15 cellular contexts compared by ENCODE assay signal in genomic region chr11:132962026-132962425, GRCh38.
DNase-seq lines count a peak whose midpoint lies in the region; ATAC-seq and TF ChIP-seq lines count a peak whose summit lies in the region.
"Had no signal": no experiment of that assay in that cellular context is flagged by ENCODE, and none has a peak within 500 bp of the region (broad histone marks: within the 10 kb centered on the region; RNA-seq: fewer than 3 reads in every experiment).

No MANE protein-coding gene starts in this region.

- TF ChIP-seq CTCF in AG10803 (conservative IDR thresholded peaks at IDR 0.05; ENCODE audit: low read length) (no peak), nephron (IDR thresholded peaks at IDR 0.05; ENCODE audit: unreplicated experiment in 3 of 3) (no peak), stomach (IDR thresholded peaks at IDR 0.05) (no peak)

- H3K27me3 ChIP-seq in stomach = peaks cover 0 to 19% (median 5%) of the 10 kb centered on the region in 3 donors

- TF ChIP-seq POLR2A in stomach (IDR thresholded peaks at IDR 0.05) = no peak

- WGBS in stomach, 5 donors = 34 to 45% (median 37%) methylated on average over 6 of the region's 6 CpGs

- H3K4me1 Mint-ChIP-seq in nephron = peaks cover 22% of the 10 kb centered on the region

- no peak for ATAC-seq in GM19035 (IDR thresholded peaks at IDR 0.05; ENCODE audit: unreplicated experiment)
- ATAC-seq: activated T-cell treated with anti-CD3 and anti-CD28 coated beads, Interleukin-2, amount 50 U/mL, for 72 hours; gastrocnemius medialis had no signal

- intact Hi-C loops in stomach (cut with DNase I; ENCODE audit: low total_unique reads) = no loop called here

- no peak overlapping the region for H3K27ac ChIP-seq in stomach
- H3K27ac ChIP-seq: gastrocnemius medialis, KMS-11, prostate gland had no signal

- H3K27ac Mint-ChIP-seq in nephron = peak overlapping the region in 2 of 3 experiments; percentile 16 to 25
- H3K27ac Mint-ChIP-seq: activated T-cell treated with anti-CD3 and anti-CD28 coated beads, Interleukin-2, amount 50 U/mL, for 72 hours; CD4-positive, alpha-beta memory T cell had no signal

- H3K4me1 ChIP-seq in stomach = peaks cover 0 to 18% (median 0%) of the 10 kb centered on the region in 4 donors
- H3K4me1 ChIP-seq: gastrocnemius medialis, prostate gland had no signal

- peaks cover 0 to 7% (median 0%) of the 10 kb centered on the region in 4 donors for H3K9me3 ChIP-seq in stomach
- H3K9me3 ChIP-seq: gastrocnemius medialis, prostate gland had no signal

- peak overlapping the region; percentile 11; the same call in 1 of the 2 replicates for H3K4me3 ChIP-seq in AG10803 (ENCODE audit: low read length)
- no peak overlapping the region for H3K4me3 ChIP-seq in stomach
- H3K4me3 ChIP-seq: gastrocnemius medialis, prostate gland had no signal

- no peak for TF ChIP-seq EP300 in stomach (IDR thresholded peaks at IDR 0.05)

- no peaks in the 10 kb centered on the region for H3K36me3 ChIP-seq in stomach
- H3K36me3 ChIP-seq: gastrocnemius medialis, prostate gland had no signal

- DNase-seq in AG10803 (ENCODE audit: low read depth) = peak; percentile 93
- DNase-seq in M059J (ENCODE audit: low read depth) = peak; percentile 24
- peak; percentile 70 for DNase-seq in dedifferentiated amniotic fluid mesenchymal stem cell (ENCODE audit: extremely low spot score)
- DNase-seq in ACHN = no peak
- no peak for DNase-seq in stomach
- no peak for DNase-seq in NCI-H446 (lab: John Stamatoyannopoulos, UW)
- DNase-seq: activated CD4-positive, CD25-positive, alpha-beta regulatory T cell treated with anti-CD3 and anti-CD28 coated beads, Interleukin-2, amount 50 U/mL, for 72 hours; activated T-cell treated with anti-CD3 and anti-CD28 coated beads, Interleukin-2, amount 50 U/mL, for 72 hours; CD4-positive, alpha-beta memory T cell; gastrocnemius medialis; NCI-H2171 had no signal

- no peaks in the 10 kb centered on the region for H3K36me3 Mint-ChIP-seq in nephron (ENCODE audit: low read depth)
- H3K36me3 Mint-ChIP-seq: CD4-positive, alpha-beta memory T cell had no signal

- H3K9me3 Mint-ChIP-seq in nephron = peaks cover 6% of the 10 kb centered on the region

- in situ Hi-C loops in ACHN (cut with HindIII; ENCODE audit: low pct_ligation_motif_present, low pct_unique_long_range_greater_than_20kb, low sequenced_read_pairs) = no loop called here

- H3K27me3 Mint-ChIP-seq in nephron (ENCODE audit: low read depth) = peaks cover 9% of the 10 kb centered on the region

- H3K4me3 Mint-ChIP-seq in nephron = no peak overlapping the region
- H3K4me3 Mint-ChIP-seq: activated T-cell treated with anti-CD3 and anti-CD28 coated beads, Interleukin-2, amount 50 U/mL, for 72 hours; CD4-positive, alpha-beta memory T cell had no signal

Comparison
In these comparisons a context has a peak if more than half of its experiments do, and no peak if none do; other contexts are left out.
1. DNase-seq: peak in AG10803 (single experiment), M059J (single experiment) and dedifferentiated amniotic fluid mesenchymal stem cell (single experiment); none in ACHN (single experiment), stomach (single experiment) and NCI-H446 (0 of 2).